In genomic region chr4:38099908-38100407, GRCh38 we compare ENCODE assay signal across 13 cellular contexts.
A peak's percentile ranks its signal among the peaks of the same experiment; 100 is the strongest.
DNase-seq lines count a peak whose midpoint lies in the region; ATAC-seq, FAIRE-seq and TF ChIP-seq lines count a peak whose summit lies in the region.
"Had no signal": no experiment of that assay in that cellular context is flagged by ENCODE, and none has a peak within 500 bp of the region (broad histone marks: within the 10 kb centered on the region; RNA-seq: fewer than 3 reads in every experiment).

No MANE protein-coding gene starts in this region.

- POLR2A ChIA-PET in AG04450 (lab: Yijun Ruan, JAX), result interaction anchor here (0.9 to 1.4 kb wide), 3 partner anchors 17 to 21 kb away, joined by 3 to 5 read pairs (median 5); no protein-coding TSS in a partner anchor

- peaks cover 23% of the 10 kb centered on the region for H3K36me3 Mint-ChIP-seq in nephron progenitor cell (ENCODE audit: low read depth)

- no peaks in the 10 kb centered on the region for H3K9me3 Mint-ChIP-seq in nephron progenitor cell
- H3K9me3 Mint-ChIP-seq: activated CD4-positive, alpha-beta T cell treated with anti-CD3 and anti-CD28 coated beads, Interleukin-2, amount 10 ng/mL, durations not matched to agents 7 days and 5 days; activated naive CD4-positive, alpha-beta T cell treated with anti-CD3 and anti-CD28 coated beads for 36 hours had no signal

- H3K4me1 Mint-ChIP-seq in nephron progenitor cell, result peaks cover 6% of the 10 kb centered on the region

- DNase-seq in AG04450 (ENCODE audit: low read depth, low spot score) (peak; percentile 30), RPMI7951 (ENCODE audit: low read depth) (peak; percentile 70), epithelial cell of prostate (ENCODE audit: low read depth, low spot score) (peak; percentile 68), nephron progenitor cell (no peak), RKO (ENCODE audit: low spot score) (no peak), lower leg skin (ENCODE audit: low spot score in 2 of 2) (no peak), GM12891 (ENCODE audit: insufficient read length, low spot score) (no peak)
- DNase-seq: activated CD4-positive, alpha-beta T cell treated with anti-CD3 and anti-CD28 coated beads, Interleukin-2, amount 10 ng/mL, durations not matched to agents 7 days and 5 days; activated naive CD4-positive, alpha-beta T cell treated with anti-CD3 and anti-CD28 coated beads for 36 hours; SIG-M5 had no signal

- H3K27ac Mint-ChIP-seq in nephron progenitor cell, result peak overlapping the region; percentile 62
- H3K27ac Mint-ChIP-seq: activated CD4-positive, alpha-beta T cell treated with anti-CD3 and anti-CD28 coated beads, Interleukin-2, amount 10 ng/mL, durations not matched to agents 7 days and 5 days; activated naive CD4-positive, alpha-beta T cell treated with anti-CD3 and anti-CD28 coated beads for 36 hours had no signal

- H3K9me3 ChIP-seq in AG04450 (ENCODE audit: control insufficient read depth, insufficient read depth, low read length), result no peaks in the 10 kb centered on the region

- peak overlapping the region; percentile 69 for H3K27ac ChIP-seq in AG04450 (ENCODE audit: low read depth, low read length)
- H3K27ac ChIP-seq in epithelial cell of prostate, result peak overlapping the region; percentile 83
- H3K27ac ChIP-seq: C4-2B had no signal

- CTCF ChIA-PET in AG04450 (lab: Charles Lee), result no interaction called here

- intact Hi-C loops in lower leg skin (cut with DNase I; ENCODE audit: low total_unique reads), result no loop called here

- WGBS in lower leg skin, 2 donors, result 36 to 44% methylated on average over 3 of the region's 3 CpGs

- H3K4me3 ChIP-seq in AG04450 (ENCODE audit: low read depth, low read length) (no peak overlapping the region), lower leg skin (ENCODE audit: low read depth, poor library complexity, severe bottlenecking) (no peak overlapping the region)

- TF ChIP-seq POLR2A in lower leg skin (IDR thresholded peaks at IDR 0.05) (no peak), GM12891 (IDR thresholded peaks at IDR 0.05; ENCODE audit: low read depth, low read length) (no peak)

- H3K27me3 Mint-ChIP-seq in nephron progenitor cell (ENCODE audit: low read depth, poor library complexity), result no peaks in the 10 kb centered on the region
- H3K27me3 Mint-ChIP-seq: activated CD4-positive, alpha-beta T cell treated with anti-CD3 and anti-CD28 coated beads, Interleukin-2, amount 10 ng/mL, durations not matched to agents 7 days and 5 days had no signal

- no peak for TF ChIP-seq CTCF in AG04450 (IDR thresholded peaks at IDR 0.05; ENCODE audit: low read depth, low read length)
- TF ChIP-seq CTCF in nephron progenitor cell (IDR thresholded peaks at IDR 0.05), result no peak
- no peak for TF ChIP-seq CTCF in lower leg skin (IDR thresholded peaks at IDR 0.05)

- no peak overlapping the region for H3K4me3 Mint-ChIP-seq in nephron progenitor cell
- H3K4me3 Mint-ChIP-seq: activated CD4-positive, alpha-beta T cell treated with anti-CD3 and anti-CD28 coated beads, Interleukin-2, amount 10 ng/mL, durations not matched to agents 7 days and 5 days; activated naive CD4-positive, alpha-beta T cell treated with anti-CD3 and anti-CD28 coated beads for 36 hours had no signal

- FAIRE-seq in GM12891 (lab: Jason Lieb, UNC), result no peak

- ATAC-seq in HG03442 (IDR thresholded peaks at IDR 0.05; ENCODE audit: unreplicated experiment), result no peak
- ATAC-seq: HCT116 had no signal

- H3K27me3 ChIP-seq in AG04450 (ENCODE audit: control insufficient read depth, insufficient read depth, low read length), result no peaks in the 10 kb centered on the region

TF ChIP-seq in GM12891, 5 proteins besides CTCF, POLR2A, EP300 and RAD21:
- TF ChIP-seq PAX5 (IDR thresholded peaks at IDR 0.05; ENCODE audit: insufficient read depth, low read length, severe bottlenecking) (no peak), POLR2AphosphoS5 (IDR thresholded peaks at IDR 0.05; ENCODE audit: low read depth, low read length) (no peak)

Comparison
In these comparisons a context has a peak if more than half of its experiments do, and no peak if none do; other contexts are left out.
1. DNase-seq: peak in AG04450 (single experiment), RPMI7951 (single experiment) and epithelial cell of prostate (single experiment); none in nephron progenitor cell (single experiment), RKO (single experiment), lower leg skin (0 of 2) and GM12891 (single experiment).